Comparison of ENCODE assay signal across 17 cellular contexts in the genomic region with DNA sequence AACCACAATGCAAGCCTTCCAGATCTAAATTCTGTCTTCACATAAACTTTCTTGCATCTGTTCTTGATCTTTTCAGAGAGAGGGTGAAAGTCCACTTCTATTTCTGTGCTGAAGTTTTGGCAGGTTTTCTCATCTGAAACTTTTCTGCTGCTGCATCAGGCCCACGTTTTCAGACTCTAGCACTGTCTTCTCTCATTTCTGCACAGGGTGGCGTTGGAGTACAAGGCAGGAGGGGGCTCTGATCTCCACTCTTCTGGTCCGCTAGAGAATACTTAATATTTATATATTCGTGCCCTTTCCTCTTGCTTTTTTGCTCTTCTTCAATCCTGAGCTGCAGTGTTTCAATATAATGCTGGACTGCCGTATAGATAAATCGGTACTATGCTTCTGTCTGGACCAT.
"Had no signal": no experiment of that assay in that cellular context is flagged by ENCODE, and none has a peak within 500 bp of the region (broad histone marks: within the 10 kb centered on the region; RNA-seq: fewer than 3 reads in every experiment).

No MANE protein-coding gene starts in this region.

- H3K9me3 ChIP-seq: psoas muscle, sigmoid colon had no signal

- H3K36me3 ChIP-seq: sigmoid colon had no signal

- H3K27me3 ChIP-seq: body of pancreas, sigmoid colon had no signal

- H3K4me1 ChIP-seq: body of pancreas, psoas muscle, sigmoid colon had no signal

- H3K4me1 Mint-ChIP-seq: nephron; stimulated activated naive B cell treated with anti-CD40 and anti-IgM and Interleukin-4, amounts not matched to agents 10 μg/mL and 1 μg/mL and 100 μg/mL, for 72 hours had no signal

- H3K27ac ChIP-seq: body of pancreas, psoas muscle, sigmoid colon had no signal

- H3K4me3 ChIP-seq: body of pancreas, psoas muscle, sigmoid colon had no signal

- H3K27ac Mint-ChIP-seq: activated naive CD4-positive, alpha-beta T cell treated with anti-CD3 and anti-CD28 coated beads, Interleukin-2, amount 50 U/mL, for 72 hours; nephron; stimulated activated naive B cell treated with anti-CD40 and anti-IgM and Interleukin-4, amounts not matched to agents 10 μg/mL and 1 μg/mL and 100 μg/mL, for 72 hours had no signal

- DNase-seq: activated CD4-positive, alpha-beta T cell treated with anti-CD3 and anti-CD28 coated beads, Interleukin-2, amount 50 U/mL, for 4 hours; activated CD4-positive, CD25-positive, alpha-beta regulatory T cell treated with anti-CD3 and anti-CD28 coated beads, Interleukin-2, amount 50 U/mL, for 72 hours; activated effector memory CD4-positive, alpha-beta T cell treated with anti-CD3 and anti-CD28 coated beads, Interleukin-2, amount 50 U/mL, for 16 hours; activated T-cell treated with anti-CD3 and anti-CD28 coated beads, Interleukin-2, amount 50 U/mL, for 4 hours; amniotic stem cell; body of pancreas; central memory CD4-positive, alpha-beta T cell; cortex of kidney; effector CD8-positive, alpha-beta T cell; hippocampal formation; mesendoderm; psoas muscle; sigmoid colon; stimulated activated CD4-positive, alpha-beta T cell treated with anti-CD3 and anti-CD28 coated beads, Interleukin-2, amount 100 ng/mL, for 24 hours; stimulated activated naive B cell treated with anti-CD40 and anti-IgM and Interleukin-4, amounts not matched to agents 10 μg/mL and 1 μg/mL and 100 μg/mL, for 72 hours had no signal

- H3K9me3 Mint-ChIP-seq: nephron had no signal

- H3K36me3 Mint-ChIP-seq: stimulated activated naive B cell treated with anti-CD40 and anti-IgM and Interleukin-4, amounts not matched to agents 10 μg/mL and 1 μg/mL and 100 μg/mL, for 72 hours had no signal

- H3K27me3 Mint-ChIP-seq: stimulated activated naive B cell treated with anti-CD40 and anti-IgM and Interleukin-4, amounts not matched to agents 10 μg/mL and 1 μg/mL and 100 μg/mL, for 72 hours had no signal

- H3K4me3 Mint-ChIP-seq: activated T-cell treated with anti-CD3 and anti-CD28 coated beads, Interleukin-2, amount 50 U/mL, for 4 hours; nephron; stimulated activated naive B cell treated with anti-CD40 and anti-IgM and Interleukin-4, amounts not matched to agents 10 μg/mL and 1 μg/mL and 100 μg/mL, for 72 hours had no signal

- ATAC-seq: activated naive CD4-positive, alpha-beta T cell treated with anti-CD3 and anti-CD28 coated beads, Interleukin-2, amount 50 U/mL, for 72 hours; activated T-cell treated with anti-CD3 and anti-CD28 coated beads, Interleukin-2, amount 50 U/mL, for 4 hours; body of pancreas; psoas muscle; stimulated activated naive B cell treated with anti-CD40 and anti-IgM and Interleukin-4, amounts not matched to agents 10 μg/mL and 1 μg/mL and 100 μg/mL, for 72 hours had no signal
